10 cellular contexts compared by ENCODE assay signal in the genomic region with DNA sequence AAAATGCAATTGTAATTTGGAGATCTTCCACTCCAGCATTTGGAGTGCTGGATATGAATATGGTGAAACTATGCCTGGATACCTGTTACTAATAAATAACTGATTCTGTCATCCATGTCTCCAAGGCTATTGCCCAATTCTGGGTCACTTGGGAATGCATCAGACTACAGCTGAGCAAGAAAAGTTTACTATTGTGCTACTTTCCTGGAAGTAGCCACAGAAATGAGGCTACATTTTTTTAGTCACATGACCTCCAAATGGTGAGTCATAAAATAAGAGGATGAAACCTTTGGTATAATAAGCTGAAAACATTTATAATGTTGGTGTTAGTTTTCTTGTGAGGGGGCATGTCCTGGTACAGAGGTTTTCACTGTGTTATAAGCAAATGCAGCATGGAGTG. TPM values are rescaled to one million over a fixed set of nuclear protein-coding genes. Genes with fewer than 3 reads are reported as not detected.
A peak's percentile ranks its signal among the peaks of the same experiment; 100 is the strongest.
DNase-seq lines count a peak whose midpoint lies in the region; TF ChIP-seq lines count a peak whose summit lies in the region.
"Had no signal": no experiment of that assay in that cellular context is flagged by ENCODE, and none has a peak within 500 bp of the region (broad histone marks: within the 10 kb centered on the region; RNA-seq: fewer than 3 reads in every experiment).

No MANE protein-coding gene starts in this region.

- H3K4me2 ChIP-seq in osteoblast (ENCODE audit: insufficient read depth, low read length): no peak overlapping the region
- H3K4me2 ChIP-seq: GM23338 had no signal

- H2AFZ ChIP-seq in osteoblast (ENCODE audit: low read length): no peak overlapping the region
- H2AFZ ChIP-seq: GM23338 had no signal

- H3K36me3 ChIP-seq in osteoblast (ENCODE audit: insufficient read depth, low read length): no peaks in the 10 kb centered on the region

- H3K27ac ChIP-seq in osteoblast (ENCODE audit: low read depth, low read length): no peak overlapping the region

- no peaks in the 10 kb centered on the region for H3K79me2 ChIP-seq in osteoblast (ENCODE audit: insufficient read depth, low read length)

- no peak overlapping the region for H3K4me3 ChIP-seq in epithelial cell of esophagus (ENCODE audit: low read length)
- no peak overlapping the region for H3K4me3 ChIP-seq in osteoblast (ENCODE audit: insufficient read depth, low read length)
- H3K4me3 ChIP-seq: GM23338 had no signal

- no peak for TF ChIP-seq CTCF in epithelial cell of esophagus (IDR thresholded peaks at IDR 0.05; ENCODE audit: insufficient read depth, low read depth, low read length, missing control alignments)
- no peak for TF ChIP-seq CTCF in osteoblast (IDR thresholded peaks at IDR 0.05; ENCODE audit: extremely low read depth, low read depth, low read length)

- H3K9me3 ChIP-seq in osteoblast (ENCODE audit: low read depth, low read length): no peaks in the 10 kb centered on the region

- DNase-seq in ELR (ENCODE audit: low read depth): peak; percentile 61
- peak; percentile 65 for DNase-seq in NCI-H226
- DNase-seq in epithelial cell of esophagus (ENCODE audit: low read depth): peak; percentile 76
- DNase-seq in osteoblast (ENCODE audit: insufficient read length, low spot score, missing footprints): peak; percentile 73
- DNase-seq in HuH-7 (ENCODE audit: low spot score): no peak
- no peak for DNase-seq in SKM-1 treated with dmso at 0.1 percent for 144 hours (lab: John Stamatoyannopoulos, UW; ENCODE audit: unreplicated experiment)
- DNase-seq in NCI-H1694 treated with DMSO at 0.1 percent for 48 hours (lab: John Stamatoyannopoulos, UW): no peak
- DNase-seq: activated naive CD4-positive, alpha-beta T cell treated with anti-CD3 and anti-CD28 coated beads for 36 hours; NCI-H2081 had no signal

- no peaks in the 10 kb centered on the region for H3K4me1 ChIP-seq in osteoblast (ENCODE audit: insufficient read depth, low read length)

- H3K27me3 ChIP-seq in osteoblast (ENCODE audit: insufficient read depth, low read length): no peaks in the 10 kb centered on the region

- no peaks in the 10 kb centered on the region for H4K20me1 ChIP-seq in osteoblast (ENCODE audit: insufficient read depth, low read length)

RNA-seq across cellular contexts. Expression of gene DCDC1, which starts 44.4 kb away (rescaled TPM):
- total RNA-seq in osteoblast: 1.1 and 2.4 TPM in 2 replicates

RNA-seq across cellular contexts. Expression of gene DNAJC24, which starts 44.5 kb away (rescaled TPM):
- 23.9 and 31.8 TPM in 2 replicates for total RNA-seq in osteoblast

Comparison
In these comparisons a context has a peak if more than half of its experiments do, and no peak if none do; other contexts are left out.
1. DNase-seq: peak in ELR (single experiment), NCI-H226 (single experiment), epithelial cell of esophagus (single experiment) and osteoblast (single experiment); none in HuH-7 (single experiment), SKM-1 treated with dmso at 0.1 percent for 144 hours (single experiment) and NCI-H1694 treated with DMSO at 0.1 percent for 48 hours (single experiment).